In genomic region chrX:29269390-29269789, GRCh38 we compare ENCODE assay signal across 8 cellular contexts.
"Had no signal": no experiment of that assay in that cellular context is flagged by ENCODE, and none has a peak within 500 bp of the region (broad histone marks: within the 10 kb centered on the region; RNA-seq: fewer than 3 reads in every experiment).

No MANE protein-coding gene starts in this region.

- H3K4me3 ChIP-seq: GM12878 had no signal

- FAIRE-seq: G401.6, GM12878, GM12891, GM12892, GM18507, GM19239 had no signal

- ATAC-seq: GM12878 had no signal

- DNase-seq: GDM1, GF-D8 had no signal
